ENCODE assay signal across 1 cellular context in the genomic region with DNA sequence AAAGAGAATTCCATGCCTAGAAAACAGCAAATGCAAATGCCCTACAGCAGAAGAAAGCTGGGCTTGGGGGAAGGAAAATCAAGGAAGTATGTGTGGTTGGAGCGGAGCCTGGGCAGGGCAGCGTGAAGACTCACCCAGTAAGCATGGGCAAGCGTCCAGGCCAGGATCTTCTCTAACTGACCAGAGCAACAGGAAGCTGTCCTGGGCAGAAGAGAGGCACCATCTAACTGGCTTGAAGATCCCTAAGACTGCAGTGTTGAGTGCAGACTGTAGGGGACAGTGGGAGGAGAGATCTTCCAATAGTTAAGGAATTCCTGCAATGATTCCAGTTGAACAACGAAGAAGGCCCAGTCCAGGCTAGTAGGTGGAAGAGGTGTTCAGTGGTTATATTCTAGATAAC.
TF ChIP-seq lines count a peak whose summit lies in the region.

No MANE protein-coding gene starts in this region.

TF ChIP-seq in K562, 482 proteins besides CTCF, POLR2A, EP300 and RAD21 (continued from another document):
- TF ChIP-seq SMARCC2 (IDR thresholded peaks at IDR 0.05; ENCODE audit: low read depth) = no peak
